In genomic region chr16:9816644-9817043, GRCh38 we compare ENCODE assay signal across 1 cellular context.
TF ChIP-seq lines count a peak whose summit lies in the region.

No MANE protein-coding gene starts in this region.

TF ChIP-seq in H1, 55 proteins besides CTCF, POLR2A, EP300 and RAD21 (continued from another document):
- TF ChIP-seq CHD7 (IDR thresholded peaks at IDR 0.05; ENCODE audit: insufficient replicate concordance, low read length): peak; percentile 16
- no peak for TF ChIP-seq CTBP2 (IDR thresholded peaks at IDR 0.05; ENCODE audit: borderline replicate concordance, insufficient read depth, insufficient read length, low read length)
- no peak for TF ChIP-seq POU5F1 (IDR thresholded peaks at IDR 0.05; ENCODE audit: low read depth, low read length)
- no peak for TF ChIP-seq FOSL1 (IDR thresholded peaks at IDR 0.05; ENCODE audit: insufficient read depth, low read depth, low read length)
- no peak for TF ChIP-seq ZNF274 (IDR thresholded peaks at IDR 0.05; ENCODE audit: borderline replicate concordance, extremely low read depth, low read length)
- no peak for TF ChIP-seq SIX5 (IDR thresholded peaks at IDR 0.05; ENCODE audit: low read depth, low read length)
- no peak for TF ChIP-seq SUZ12 (IDR thresholded peaks at IDR 0.05; ENCODE audit: low read length)
- TF ChIP-seq POLR2AphosphoS5 (IDR thresholded peaks at IDR 0.05; ENCODE audit: low read depth, low read length): no peak
